8 cellular contexts compared by ENCODE assay signal in the genomic region with DNA sequence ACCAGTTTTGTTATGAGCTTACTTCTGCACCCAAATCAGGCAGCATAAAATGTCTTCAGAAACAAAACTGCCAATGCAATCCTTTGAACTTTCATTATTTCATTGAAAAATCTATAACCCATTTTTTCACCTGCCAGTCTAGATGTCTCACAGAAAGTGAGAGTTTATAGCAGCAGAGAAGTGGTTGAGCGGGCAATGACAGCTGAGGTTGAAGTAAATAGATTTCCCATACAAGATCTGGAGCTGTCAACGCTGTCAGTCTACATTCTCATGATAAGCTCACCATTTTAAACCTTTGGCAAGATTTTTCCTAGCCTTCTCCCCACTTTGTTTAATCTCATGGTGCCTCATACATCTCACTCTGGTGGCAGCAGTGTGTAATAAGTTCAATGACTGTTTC.
"Had no signal": no experiment of that assay in that cellular context is flagged by ENCODE, and none has a peak within 500 bp of the region (broad histone marks: within the 10 kb centered on the region; RNA-seq: fewer than 3 reads in every experiment).

No MANE protein-coding gene starts in this region.

- H3K36me3 ChIP-seq: HAP-1 had no signal

- H3K4me2 ChIP-seq: GM23338 had no signal

- H3K27ac ChIP-seq: GM23248 had no signal

- H3K9ac ChIP-seq: GM23248 had no signal

- DNase-seq: GM23248, GOT3, H9, HCEC 1CT, HFFc6 had no signal

- H3K9me3 ChIP-seq: HAP-1 had no signal

- ATAC-seq: GM23338, HCT116 had no signal

- H2AFZ ChIP-seq: GM23248, GM23338 had no signal

- H3K4me3 ChIP-seq: GM23248, GM23338, HAP-1 had no signal
